In the genomic region with DNA sequence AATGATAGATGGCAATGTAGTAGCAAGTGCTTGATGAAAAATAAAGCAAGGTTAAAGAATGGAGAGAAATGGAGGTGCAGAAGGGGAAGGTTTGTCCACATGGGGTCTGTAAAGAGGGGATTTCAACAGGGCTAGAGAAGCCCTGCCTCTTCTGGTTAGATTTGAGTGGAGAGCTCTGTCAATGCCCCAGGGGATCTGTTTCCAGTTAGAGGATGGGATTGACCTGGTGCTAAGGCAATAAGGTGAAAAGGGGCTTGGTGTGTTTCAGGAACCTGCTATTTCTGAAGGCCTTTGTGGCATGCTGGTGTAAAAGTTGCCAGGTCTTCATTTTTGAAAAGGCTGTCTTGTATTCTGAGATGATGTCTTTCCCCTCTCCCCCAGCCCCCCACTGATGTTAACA, we compare ENCODE assay signal across 18 cellular contexts.
"Had no signal": no experiment of that assay in that cellular context is flagged by ENCODE, and none has a peak within 500 bp of the region (broad histone marks: within the 10 kb centered on the region; RNA-seq: fewer than 3 reads in every experiment).

No MANE protein-coding gene starts in this region.

- H3K4me3 Mint-ChIP-seq: activated CD8-positive, alpha-beta memory T cell treated with anti-CD3 and anti-CD28 coated beads, Interleukin-2, amount 10 ng/mL, durations not matched to agents 7 days and 5 days; activated T-cell treated with anti-CD3 and anti-CD28 coated beads, Interleukin-2, amount 50 U/mL, for 24 hours; mesothelial cell of epicardium; stimulated activated naive B cell treated with anti-CD40 and anti-IgM and Interleukin-4, amounts not matched to agents 10 μg/mL and 1 μg/mL and 100 μg/mL, for 72 hours had no signal

- H3K9me3 ChIP-seq: prostate gland, sigmoid colon, transverse colon had no signal

- H3K27ac ChIP-seq: brain microvascular endothelial cell, prostate gland, sigmoid colon, transverse colon had no signal

- H3K27ac Mint-ChIP-seq: activated CD8-positive, alpha-beta memory T cell treated with anti-CD3 and anti-CD28 coated beads, Interleukin-2, amount 10 ng/mL, durations not matched to agents 7 days and 5 days; activated naive CD4-positive, alpha-beta T cell treated with anti-CD3 and anti-CD28 coated beads, Interleukin-2, amount 50 U/mL, for 72 hours; activated T-cell treated with anti-CD3 and anti-CD28 coated beads, Interleukin-2, amount 50 U/mL, for 24 hours; mesothelial cell of epicardium; stimulated activated naive B cell treated with anti-CD40 and anti-IgM and Interleukin-4, amounts not matched to agents 10 μg/mL and 1 μg/mL and 100 μg/mL, for 72 hours had no signal

- H3K36me3 ChIP-seq: brain microvascular endothelial cell, prostate gland, sigmoid colon, transverse colon had no signal

- ATAC-seq: activated CD8-positive, alpha-beta memory T cell treated with anti-CD3 and anti-CD28 coated beads, Interleukin-2, amount 10 ng/mL, durations not matched to agents 7 days and 5 days; activated naive CD4-positive, alpha-beta T cell treated with anti-CD3 and anti-CD28 coated beads, Interleukin-2, amount 50 U/mL, for 72 hours; stimulated activated naive B cell treated with anti-CD40 and anti-IgM and Interleukin-4, amounts not matched to agents 10 μg/mL and 1 μg/mL and 100 μg/mL, for 72 hours had no signal

- H3K27me3 ChIP-seq: brain microvascular endothelial cell, sigmoid colon, transverse colon had no signal

- DNase-seq: activated CD4-positive, alpha-beta T cell treated with anti-CD3 and anti-CD28 coated beads for 1 hour; activated CD4-positive, alpha-beta T cell treated with anti-CD3 and anti-CD28 coated beads, Interleukin-2, amount 50 U/mL, for 48 hours; activated CD8-positive, alpha-beta memory T cell treated with anti-CD3 and anti-CD28 coated beads, Interleukin-2, amount 10 ng/mL, durations not matched to agents 7 days and 5 days; activated effector memory CD4-positive, alpha-beta T cell treated with Interleukin-2 at 50 U/mL for 16 hours; activated T-cell treated with anti-CD3 and anti-CD28 coated beads, Interleukin-2, amount 50 U/mL, for 24 hours; amniotic stem cell; brain microvascular endothelial cell; left ventricle myocardium superior; nucleus accumbens; sigmoid colon; stimulated activated CD4-positive, alpha-beta T cell treated with anti-CD3 and anti-CD28 coated beads, Interleukin-2, amount 100 ng/mL, for 24 hours; stimulated activated naive B cell treated with anti-CD40 and anti-IgM and Interleukin-4, amounts not matched to agents 10 μg/mL and 1 μg/mL and 100 μg/mL, for 72 hours; substantia nigra; T-helper 9 cell; transverse colon had no signal

- H3K4me1 ChIP-seq: prostate gland, sigmoid colon had no signal

- H3K36me3 Mint-ChIP-seq: activated CD8-positive, alpha-beta memory T cell treated with anti-CD3 and anti-CD28 coated beads, Interleukin-2, amount 10 ng/mL, durations not matched to agents 7 days and 5 days; activated naive CD4-positive, alpha-beta T cell treated with anti-CD3 and anti-CD28 coated beads, Interleukin-2, amount 50 U/mL, for 72 hours; mesothelial cell of epicardium; stimulated activated naive B cell treated with anti-CD40 and anti-IgM and Interleukin-4, amounts not matched to agents 10 μg/mL and 1 μg/mL and 100 μg/mL, for 72 hours had no signal

- H3K4me1 Mint-ChIP-seq: activated CD8-positive, alpha-beta memory T cell treated with anti-CD3 and anti-CD28 coated beads, Interleukin-2, amount 10 ng/mL, durations not matched to agents 7 days and 5 days; stimulated activated naive B cell treated with anti-CD40 and anti-IgM and Interleukin-4, amounts not matched to agents 10 μg/mL and 1 μg/mL and 100 μg/mL, for 72 hours had no signal

- H3K9me3 Mint-ChIP-seq: activated T-cell treated with anti-CD3 and anti-CD28 coated beads, Interleukin-2, amount 50 U/mL, for 24 hours; mesothelial cell of epicardium; stimulated activated naive B cell treated with anti-CD40 and anti-IgM and Interleukin-4, amounts not matched to agents 10 μg/mL and 1 μg/mL and 100 μg/mL, for 72 hours had no signal

- H3K27me3 Mint-ChIP-seq: activated CD8-positive, alpha-beta memory T cell treated with anti-CD3 and anti-CD28 coated beads, Interleukin-2, amount 10 ng/mL, durations not matched to agents 7 days and 5 days; activated T-cell treated with anti-CD3 and anti-CD28 coated beads, Interleukin-2, amount 50 U/mL, for 24 hours; stimulated activated naive B cell treated with anti-CD40 and anti-IgM and Interleukin-4, amounts not matched to agents 10 μg/mL and 1 μg/mL and 100 μg/mL, for 72 hours had no signal

- H3K4me3 ChIP-seq: prostate gland, sigmoid colon, transverse colon had no signal
